In the genomic region with DNA sequence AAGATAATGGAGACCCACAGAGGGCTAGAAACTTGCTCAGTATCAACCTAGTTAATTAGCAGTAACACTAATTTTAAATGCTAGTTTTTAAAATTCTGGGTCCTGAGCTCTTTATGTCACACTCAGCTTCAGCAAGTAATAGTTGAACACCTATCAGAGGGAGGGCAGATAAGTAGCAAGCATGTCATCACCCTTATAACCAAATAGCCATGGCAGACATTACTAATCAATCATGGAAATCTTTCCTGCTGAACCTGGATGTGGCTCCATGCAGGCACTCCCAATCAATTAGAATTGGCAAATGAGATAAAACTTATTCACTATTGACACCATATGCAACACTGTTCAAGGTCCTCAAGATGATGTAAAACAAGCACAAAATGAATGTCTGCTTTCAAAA, we compare ENCODE assay signal across 24 cellular contexts.
DNase-seq lines count a peak whose midpoint lies in the region; ATAC-seq, FAIRE-seq and TF ChIP-seq lines count a peak whose summit lies in the region.
"Had no signal": no experiment of that assay in that cellular context is flagged by ENCODE, and none has a peak within 500 bp of the region (broad histone marks: within the 10 kb centered on the region; RNA-seq: fewer than 3 reads in every experiment).

No MANE protein-coding gene starts in this region.

- TF ChIP-seq RAD21 in K562 (CRISPR knock-in tag; conservative IDR thresholded peaks at IDR 0.05 in 1 of 2, IDR thresholded peaks at IDR 0.05 in 1 of 2), result no peak

- TF ChIP-seq POLR2A in K562 (conservative IDR thresholded peaks at IDR 0.05), result no peak

- no peak overlapping the region for H2AFZ ChIP-seq in K562 (ENCODE audit: low read depth, low read length)

- peaks cover 7 to 51% (median 44%) of the 10 kb centered on the region in 10 experiments; a peak in 19 of 20 replicates for H3K4me1 ChIP-seq in BLaER1 treated with 17β-estradiol and CSF1 and Interleukin-3, amounts not matched to agents 10 nM and 100 nM
- no peaks in the 10 kb centered on the region for H3K4me1 ChIP-seq in K562 (replicated peaks in 1 of 2; ENCODE audit: control insufficient read depth in 2 of 2, insufficient read depth in 2 of 2, low read length in 2 of 2)

- H3K27me3 ChIP-seq in BLaER1 treated with 17β-estradiol and CSF1 and Interleukin-3, amounts not matched to agents 10 nM and 100 nM, result peaks cover 0 to 9% (median 0%) of the 10 kb centered on the region in 11 experiments; a peak in 1 of 22 replicates
- H3K27me3 ChIP-seq in K562 (ENCODE audit: control insufficient read depth in 2 of 2, insufficient read depth in 2 of 2, low read length in 2 of 2), result no peaks in the 10 kb centered on the region
- H3K27me3 ChIP-seq: BE2C had no signal

- ATAC-seq in K562, result no peak
- ATAC-seq in left cardiac atrium, result no peak
- no peak for ATAC-seq in GM18502 (IDR thresholded peaks at IDR 0.05; ENCODE audit: poor library complexity, unreplicated experiment)
- ATAC-seq: GM12878 had no signal

- H3K27ac ChIP-seq in BLaER1 treated with 17β-estradiol and CSF1 and Interleukin-3, amounts not matched to agents 10 nM and 100 nM, result no peak overlapping the region
- no peak overlapping the region for H3K27ac ChIP-seq in K562 (ENCODE audit: extremely low read depth, low read depth, low read length)

- no peaks in the 10 kb centered on the region for H3K79me2 ChIP-seq in K562 (ENCODE audit: control insufficient read depth, insufficient read depth, low read length)

- no peak overlapping the region for H3K4me3 ChIP-seq in BLaER1 treated with 17β-estradiol and CSF1 and Interleukin-3, amounts not matched to agents 10 nM and 100 nM
- H3K4me3 ChIP-seq in K562, result no peak overlapping the region
- H3K4me3 ChIP-seq: GM12878 had no signal

- CTCF ChIA-PET in K562 (lab: Yijun Ruan, JAX; ENCODE audit: low intra/inter-chr PET ratio), result no interaction called here

- no peak for TF ChIP-seq EP300 in K562 (IDR thresholded peaks at IDR 0.05; ENCODE audit: low read length)

- H3K4me2 ChIP-seq in BLaER1 treated with 17β-estradiol and CSF1 and Interleukin-3, amounts not matched to agents 10 nM and 100 nM, result peak overlapping the region in 6 of 11 experiments; percentile 65 to 85 (median 71); a peak in 11 of 22 replicates
- H3K4me2 ChIP-seq in K562 (ENCODE audit: insufficient read depth, low read length), result no peak overlapping the region

- DNase-seq in K562 (ENCODE audit: extremely low read depth in 1 of 4, low spot score in 3 of 4) (no peak), NCI-H2227 (lab: John Stamatoyannopoulos, UW; ENCODE audit: unreplicated experiment) (no peak), left cardiac atrium (no peak)
- DNase-seq: 8988T; ACHN; BE2C; C1 segment of cervical spinal cord; CD4-positive, alpha-beta memory T cell; CD4-positive, CD25-positive, alpha-beta regulatory T cell; CD8-positive, alpha-beta memory T cell; COR-L47; DMS 273 treated with DMSO at 0.1 percent for 48 hours; DMS153; DMS53; DMS79; DND-41; EL; GDM1 had no signal

- in situ Hi-C loops in K562 (cut with MboI), result no loop called here

- intact Hi-C loops in K562 (cut with micrococcal nuclease), result no loop called here
- intact Hi-C loops in left cardiac atrium (cut with DNase I), result no loop called here

- H3K9me3 ChIP-seq in BLaER1 treated with 17β-estradiol and CSF1 and Interleukin-3, amounts not matched to agents 10 nM and 100 nM (replicated peaks in 1 of 11), result no peaks in the 10 kb centered on the region
- no peaks in the 10 kb centered on the region for H3K9me3 ChIP-seq in K562 (replicated peaks; ENCODE audit: control insufficient read depth, insufficient read depth, low read depth, low read length)
- H3K9me3 ChIP-seq: BE2C had no signal

- BruUV-seq in K562 (replicated peaks; lab: Mats Ljungman, UMichigan), result no TSS peak

- no peaks in the 10 kb centered on the region for H4K20me1 ChIP-seq in BLaER1 treated with 17β-estradiol and CSF1 and Interleukin-3, amounts not matched to agents 10 nM and 100 nM
- H4K20me1 ChIP-seq in K562 (replicated peaks; ENCODE audit: control insufficient read depth, insufficient read depth, low read length), result no peaks in the 10 kb centered on the region

- no peak for TF ChIP-seq CTCF in K562 (IDR thresholded peaks at IDR 0.05 in 2 of 3, conservative IDR thresholded peaks at IDR 0.05 in 1 of 3; ENCODE audit: insufficient read depth in 2 of 3, low read depth in 1 of 3, low read length in 3 of 3)

- POLR2A ChIA-PET in K562 (lab: Yijun Ruan, JAX), result no interaction called here

- H3K9me1 ChIP-seq in K562 (ENCODE audit: control insufficient read depth, insufficient read depth, low read length), result no peaks in the 10 kb centered on the region

- no peak overlapping the region for H3K9ac ChIP-seq in BLaER1 treated with 17β-estradiol and CSF1 and Interleukin-3, amounts not matched to agents 10 nM and 100 nM
- no peak overlapping the region for H3K9ac ChIP-seq in K562 (ENCODE audit: insufficient read depth in 1 of 2, low read depth in 2 of 2, low read length in 2 of 2)

- no peaks in the 10 kb centered on the region for H3K36me3 ChIP-seq in BLaER1 treated with 17β-estradiol and CSF1 and Interleukin-3, amounts not matched to agents 10 nM and 100 nM
- no peaks in the 10 kb centered on the region for H3K36me3 ChIP-seq in K562 (ENCODE audit: control insufficient read depth, insufficient read depth, low read length)
- H3K36me3 ChIP-seq: BE2C had no signal

- no peak for FAIRE-seq in K562 (lab: Jason Lieb, UNC)
- FAIRE-seq: A204.1, GM12878, GM12892, GM19239 had no signal

TF ChIP-seq in K562, 482 proteins besides CTCF, POLR2A, EP300 and RAD21:
- TF ChIP-seq ZNF347 (CRISPR knock-in tag; IDR thresholded peaks at IDR 0.05; ENCODE audit: low read depth) (no peak), ZBTB17 (CRISPR knock-in tag; IDR thresholded peaks at IDR 0.05) (peak; percentile 76; the same call in 1 of the 2 replicates), E4F1 (CRISPR knock-in tag; IDR thresholded peaks at IDR 0.05; ENCODE audit: borderline replicate concordance) (no peak)
- TF ChIP-seq, protein P1, sequence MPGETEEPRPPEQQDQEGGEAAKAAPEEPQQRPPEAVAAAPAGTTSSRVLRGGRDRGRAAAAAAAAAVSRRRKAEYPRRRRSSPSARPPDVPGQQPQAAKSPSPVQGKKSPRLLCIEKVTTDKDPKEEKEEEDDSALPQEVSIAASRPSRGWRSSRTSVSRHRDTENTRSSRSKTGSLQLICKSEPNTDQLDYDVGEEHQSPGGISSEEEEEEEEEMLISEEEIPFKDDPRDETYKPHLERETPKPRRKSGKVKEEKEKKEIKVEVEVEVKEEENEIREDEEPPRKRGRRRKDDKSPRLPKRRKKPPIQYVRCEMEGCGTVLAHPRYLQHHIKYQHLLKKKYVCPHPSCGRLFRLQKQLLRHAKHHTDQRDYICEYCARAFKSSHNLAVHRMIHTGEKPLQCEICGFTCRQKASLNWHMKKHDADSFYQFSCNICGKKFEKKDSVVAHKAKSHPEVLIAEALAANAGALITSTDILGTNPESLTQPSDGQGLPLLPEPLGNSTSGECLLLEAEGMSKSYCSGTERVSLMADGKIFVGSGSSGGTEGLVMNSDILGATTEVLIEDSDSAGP (CRISPR knock-in tag; IDR thresholded peaks at IDR 0.05), result no peak
